Comparison of ENCODE assay signal across 8 cellular contexts in genomic region chr7:128739048-128739962, GRCh38. TPM values are rescaled to one million over a fixed set of nuclear protein-coding genes. Genes with fewer than 3 reads are reported as not detected.
DNase-seq lines count a peak whose midpoint lies in the region; ATAC-seq and TF ChIP-seq lines count a peak whose summit lies in the region.

Gene CALU, plus strand, starts transcription at chr7:128739359. Its CDS starts 9,225 bp downstream, at chr7:128748584.

- DNase-seq in AG04449 (ENCODE audit: low read depth, low spot score) (peak; percentile 79), NCI-H2227 treated with DMSO at 0.1 percent for 48 hours (lab: John Stamatoyannopoulos, UW) (peak; percentile 96), WTC11 (ENCODE audit: low spot score) (peak; percentile 96), cardiac fibroblast (ENCODE audit: low read depth in 2 of 2) (peak; percentile 97), iPS-NIHi7 (ENCODE audit: extremely low spot score) (peak; percentile 100), smooth muscle cell (lab: John Stamatoyannopoulos, UW; ENCODE audit: unreplicated experiment) (peak; percentile 87)

- H4K20me1 ChIP-seq in smooth muscle cell (ENCODE audit: low read depth) = peaks cover 50% of the 10 kb centered on the region

- no peaks in the 10 kb centered on the region for H3K9me3 Mint-ChIP-seq in WTC11

- H3K4me1 Mint-ChIP-seq in WTC11 = peaks cover 22% of the 10 kb centered on the region

- H3K9ac ChIP-seq in smooth muscle cell (ENCODE audit: low read depth) = peak within 1 kb of the TSS; percentile 100

- WGBS in smooth muscle cell (ENCODE audit: low lambda C conversion rate) = under 1% methylated on average over 71 of the region's 74 CpGs

- H2AFZ ChIP-seq in smooth muscle cell (ENCODE audit: low read depth) = no peak within 1 kb of the TSS

- H3K79me2 ChIP-seq in smooth muscle cell (ENCODE audit: low read depth) = peaks cover 51% of the 10 kb centered on the region

- no peak for TF ChIP-seq CTCF in AG04449 (IDR thresholded peaks at IDR 0.05; ENCODE audit: insufficient read depth, low read length, missing control alignments)
- no peak for TF ChIP-seq CTCF in WTC11 (IDR thresholded peaks at IDR 0.05)
- no peak for TF ChIP-seq CTCF in cardiac fibroblast (IDR thresholded peaks at IDR 0.05; ENCODE audit: low read depth, low read length)
- no peak for TF ChIP-seq CTCF in smooth muscle cell (IDR thresholded peaks at IDR 0.05; ENCODE audit: borderline replicate concordance, insufficient read depth, poor library complexity, severe bottlenecking)

- peaks cover 35% of the 10 kb centered on the region for H3K4me1 ChIP-seq in smooth muscle cell (ENCODE audit: low read depth)

- peaks cover 11% of the 10 kb centered on the region for H3F3A ChIP-seq in smooth muscle cell (ENCODE audit: low read depth)

- peak within 1 kb of the TSS; percentile 97 for H3K4me3 ChIP-seq in AG04449 (ENCODE audit: low read depth, low read length)
- peak within 1 kb of the TSS; percentile 95 to 98 for H3K4me3 ChIP-seq in cardiac fibroblast (replicated peaks in 1 of 2; ENCODE audit: low read depth in 2 of 2, low read length in 2 of 2)
- peak within 1 kb of the TSS; percentile 92 for H3K4me3 ChIP-seq in smooth muscle cell

- H3K9me3 ChIP-seq in smooth muscle cell (replicated peaks; ENCODE audit: low read depth) = no peaks in the 10 kb centered on the region

- H3K36me3 ChIP-seq in smooth muscle cell (ENCODE audit: low read depth) = no peaks in the 10 kb centered on the region

- H3K4me3 Mint-ChIP-seq in WTC11 = peak within 1 kb of the TSS; percentile 98

- POLR2A ChIA-PET in AG04449 (lab: Yijun Ruan, JAX) (interaction anchor here (0.6 to 6.2 kb wide), 10 partner anchors 8 to 97 kb away, joined by 3 to 74 read pairs (median 4); no protein-coding TSS in a partner anchor), WTC11 (lab: Charles Lee) (interaction anchor here (0.6 to 1.8 kb wide), 2 partner anchors 90 to 93 kb away, joined by 6 read pairs; no protein-coding TSS in a partner anchor)

- peak; percentile 97 for ATAC-seq in GM18907 (IDR thresholded peaks at IDR 0.05; ENCODE audit: unreplicated experiment)
- ATAC-seq in HG03159 (IDR thresholded peaks at IDR 0.05; ENCODE audit: unreplicated experiment) = peak; percentile 100
- ATAC-seq in WTC11 = peak; percentile 97

- peak within 1 kb of the TSS; percentile 96 for H3K27ac Mint-ChIP-seq in WTC11

- peak within 1 kb of the TSS; percentile 98 for H3K27ac ChIP-seq in smooth muscle cell (ENCODE audit: low read depth)

- H3K4me2 ChIP-seq in smooth muscle cell = peak within 1 kb of the TSS; percentile 97

- H3K36me3 Mint-ChIP-seq in WTC11 = peaks cover 3% of the 10 kb centered on the region; the same call in 1 of the 2 replicates

- CTCF ChIA-PET in AG04449 (lab: Yijun Ruan, JAX) = interaction anchor here (1.1 to 1.8 kb wide), 4 partner anchors 10 to 103 kb away, joined by 3 to 7 read pairs (median 4); no protein-coding TSS in a partner anchor
- CTCF ChIA-PET in WTC11 (lab: Charles Lee) = interaction anchor here (0.5 to 2.5 kb wide), 9 partner anchors 13 to 358 kb away, joined by 3 to 10 read pairs (median 4); no protein-coding TSS in a partner anchor

- H3K27me3 ChIP-seq in smooth muscle cell (ENCODE audit: low read depth) = no peaks in the 10 kb centered on the region

- H3K27me3 Mint-ChIP-seq in WTC11 (ENCODE audit: low read depth) = peaks cover 10% of the 10 kb centered on the region

TF ChIP-seq in WTC11, 78 proteins besides CTCF, POLR2A, EP300 and RAD21 (continues in another document):
- no peak for TF ChIP-seq E2F1 (CRISPR knock-in tag; IDR thresholded peaks at IDR 0.05)
- no peak for TF ChIP-seq AR (CRISPR knock-in tag; IDR thresholded peaks at IDR 0.05)
- no peak for TF ChIP-seq ERG (CRISPR knock-in tag; IDR thresholded peaks at IDR 0.05)
- no peak for TF ChIP-seq SOX15 (CRISPR knock-in tag; IDR thresholded peaks at IDR 0.05)
- no peak for TF ChIP-seq ATF1 (CRISPR knock-in tag; IDR thresholded peaks at IDR 0.05)
- TF ChIP-seq ZNF121 (CRISPR knock-in tag; IDR thresholded peaks at IDR 0.05) = no peak
- TF ChIP-seq PRRX2 (CRISPR knock-in tag; IDR thresholded peaks at IDR 0.05) = no peak
- peak; percentile 24; the same call in 1 of the 2 replicates for TF ChIP-seq TEAD1 (CRISPR knock-in tag; IDR thresholded peaks at IDR 0.05)
- no peak for TF ChIP-seq MLX (CRISPR knock-in tag; IDR thresholded peaks at IDR 0.05)
- TF ChIP-seq NR2C2 (CRISPR knock-in tag; IDR thresholded peaks at IDR 0.05) = no peak
- no peak for TF ChIP-seq MXD4 (CRISPR knock-in tag; IDR thresholded peaks at IDR 0.05; ENCODE audit: borderline replicate concordance)
- TF ChIP-seq TP53 (CRISPR knock-in tag; IDR thresholded peaks at IDR 0.05) = no peak
- peak; percentile 87 for TF ChIP-seq CREM (CRISPR knock-in tag; IDR thresholded peaks at IDR 0.05)
- no peak for TF ChIP-seq ZNF425 (CRISPR knock-in tag; conservative IDR thresholded peaks at IDR 0.05)
- TF ChIP-seq USF2 (CRISPR knock-in tag; IDR thresholded peaks at IDR 0.05) = no peak
- no peak; the same call in 1 of the 2 replicates for TF ChIP-seq ESRRA (CRISPR knock-in tag; IDR thresholded peaks at IDR 0.05; ENCODE audit: borderline replicate concordance)

RNA-seq across cellular contexts. Expression of gene CALU, which starts in this region (rescaled TPM):
- total RNA-seq in WTC11 (2021) (150 to 163 TPM (median 159 TPM) in 3 replicates), smooth muscle cell (679 and 873 TPM in 2 replicates)
- 605 and 783 TPM in 2 replicates for polyA plus RNA-seq in smooth muscle cell

Comparison
In these comparisons a context has a peak if more than half of its experiments do, and no peak if none do; other contexts are left out.
1. Peak in every context shown above with its lines: DNase-seq, ATAC-seq, H3K4me3 ChIP-seq and H3K27ac ChIP-seq.